Comparison of ENCODE assay signal across 15 cellular contexts in genomic region chr13:27038323-27038722, GRCh38.
A peak's percentile ranks its signal among the peaks of the same experiment; 100 is the strongest.
DNase-seq lines count a peak whose midpoint lies in the region; ATAC-seq and TF ChIP-seq lines count a peak whose summit lies in the region.
"Had no signal": no experiment of that assay in that cellular context is flagged by ENCODE, and none has a peak within 500 bp of the region (broad histone marks: within the 10 kb centered on the region; RNA-seq: fewer than 3 reads in every experiment).

No MANE protein-coding gene starts in this region.

- H3K27ac ChIP-seq in mesenchymal stem cell (ENCODE audit: low read length, poor library complexity, severe bottlenecking) (no peak overlapping the region), esophagus squamous epithelium (peak overlapping the region in 2 of 4 donors; percentile 6 to 28), neural progenitor cell (no peak overlapping the region), upper lobe of left lung (no peak overlapping the region)
- H3K27ac ChIP-seq: prostate gland, thoracic aorta, VCaP had no signal

- H2BK120ac ChIP-seq in mesenchymal stem cell (ENCODE audit: low read depth, low read length): no peak overlapping the region

- no peak overlapping the region for H3K14ac ChIP-seq in mesenchymal stem cell (ENCODE audit: low read length in 2 of 2)

- no peaks in the 10 kb centered on the region for H3K79me1 ChIP-seq in mesenchymal stem cell (replicated peaks; ENCODE audit: low read length, poor library complexity, severe bottlenecking)

- DNase-seq in COLO829 (ENCODE audit: low spot score) (peak; percentile 63), NCI-H226 (peak; percentile 55), dermis blood vessel endothelial cell (peak; percentile 76), mesenchymal stem cell (peak; percentile 82), esophagus squamous epithelium (lab: John Stamatoyannopoulos, UW) (no peak), neural progenitor cell (ENCODE audit: low spot score) (no peak), upper lobe of left lung (no peak), NCI-H1694 treated with DMSO at 0.1 percent for 48 hours (lab: John Stamatoyannopoulos, UW) (no peak)
- DNase-seq: activated CD8-positive, alpha-beta memory T cell treated with anti-CD3 and anti-CD28 coated beads, Interleukin-2, amount 50 U/mL, for 48 hours; KG1 had no signal

- TF ChIP-seq EP300 in upper lobe of left lung (IDR thresholded peaks at IDR 0.05): no peak

- H3F3A ChIP-seq in neural progenitor cell (ENCODE audit: low read depth): no peaks in the 10 kb centered on the region

- no peak overlapping the region for H3K4ac ChIP-seq in mesenchymal stem cell (ENCODE audit: low read depth in 1 of 2, low read length in 2 of 2)

- WGBS in mesenchymal stem cell: 90% methylated on average over 2 of the region's 5 CpGs
- whole genome bisulfite sequencing in esophagus squamous epithelium, 2 donors: 51 to 73% methylated on average over 5 of the region's 5 CpGs
- WGBS in upper lobe of left lung, 2 donors: 90 to 93% methylated on average over 5 of the region's 5 CpGs

- H3K18ac ChIP-seq in mesenchymal stem cell (ENCODE audit: low read depth in 1 of 2, low read length in 2 of 2): no peak overlapping the region

- H3K4me1 Mint-ChIP-seq in neural progenitor cell: peaks cover 33% of the 10 kb centered on the region

- H3K4me1 ChIP-seq in mesenchymal stem cell (ENCODE audit: control insufficient read depth, insufficient read depth, low read depth, low read length): peaks cover 31% of the 10 kb centered on the region
- peaks cover 0 to 44% (median 12%) of the 10 kb centered on the region in 3 donors for H3K4me1 ChIP-seq in esophagus squamous epithelium
- H3K4me1 ChIP-seq in neural progenitor cell: peaks cover 7% of the 10 kb centered on the region
- peaks cover 0 to 5% (median 0%) of the 10 kb centered on the region in 4 donors for H3K4me1 ChIP-seq in upper lobe of left lung
- H3K4me1 ChIP-seq: prostate gland had no signal

- no peaks in the 10 kb centered on the region for H3K36me3 ChIP-seq in mesenchymal stem cell (ENCODE audit: control insufficient read depth in 1 of 2, insufficient read depth in 2 of 2, low read depth in 1 of 2, low read length in 2 of 2)
- no peaks in the 10 kb centered on the region for H3K36me3 ChIP-seq in esophagus squamous epithelium
- H3K36me3 ChIP-seq in neural progenitor cell: no peaks in the 10 kb centered on the region
- no peaks in the 10 kb centered on the region for H3K36me3 ChIP-seq in upper lobe of left lung
- H3K36me3 ChIP-seq: prostate gland, thoracic aorta had no signal

- H3K9me3 ChIP-seq in mesenchymal stem cell (ENCODE audit: control insufficient read depth, low read length) (no peaks in the 10 kb centered on the region), esophagus squamous epithelium (no peaks in the 10 kb centered on the region), neural progenitor cell (ENCODE audit: low read depth) (no peaks in the 10 kb centered on the region), upper lobe of left lung (no peaks in the 10 kb centered on the region)
- H3K9me3 ChIP-seq: prostate gland, thoracic aorta had no signal

- H2BK5ac ChIP-seq in mesenchymal stem cell (ENCODE audit: low read depth, low read length, poor library complexity, severe bottlenecking): no peak overlapping the region

- H3K36me3 Mint-ChIP-seq in neural progenitor cell: no peaks in the 10 kb centered on the region
- H3K36me3 Mint-ChIP-seq: memory B cell had no signal

- no peak overlapping the region for H2AFZ ChIP-seq in mesenchymal stem cell (ENCODE audit: low read depth, low read length)
- H2AFZ ChIP-seq in neural progenitor cell (replicated peaks): no peak overlapping the region

- H2BK12ac ChIP-seq in mesenchymal stem cell (ENCODE audit: low read length in 2 of 2): no peak overlapping the region

- intact Hi-C loops in esophagus squamous epithelium (cut with DNase I): no loop called here

- H3K27me3 ChIP-seq in mesenchymal stem cell (ENCODE audit: control insufficient read depth in 1 of 2, insufficient read depth in 1 of 2, low read length in 2 of 2) (no peaks in the 10 kb centered on the region), esophagus squamous epithelium (peaks cover 0 to 22% (median 0%) of the 10 kb centered on the region in 4 donors), neural progenitor cell (peaks cover 29% of the 10 kb centered on the region), upper lobe of left lung (no peaks in the 10 kb centered on the region)

- H3K9me3 Mint-ChIP-seq in neural progenitor cell: no peaks in the 10 kb centered on the region
- H3K9me3 Mint-ChIP-seq: memory B cell had no signal

- H4K91ac ChIP-seq in mesenchymal stem cell (ENCODE audit: low read length): no peak overlapping the region

- no peaks in the 10 kb centered on the region for H3K79me2 ChIP-seq in neural progenitor cell (ENCODE audit: low read depth)

- no peak overlapping the region for H3K4me3 Mint-ChIP-seq in neural progenitor cell
- H3K4me3 Mint-ChIP-seq: memory B cell had no signal

- H2AK5ac ChIP-seq in mesenchymal stem cell (ENCODE audit: low read length, severe bottlenecking): no peak overlapping the region

- H2BK15ac ChIP-seq in mesenchymal stem cell (ENCODE audit: low read depth, poor library complexity, severe bottlenecking): no peak overlapping the region

- H3K27me3 Mint-ChIP-seq in neural progenitor cell (ENCODE audit: insufficient read depth, low read depth): peaks cover 7% of the 10 kb centered on the region

- H4K8ac ChIP-seq in mesenchymal stem cell (ENCODE audit: low read length): no peak overlapping the region

- H3K4me3 ChIP-seq in mesenchymal stem cell (ENCODE audit: insufficient read depth in 1 of 2, low read depth in 1 of 2, low read length in 2 of 2): no peak overlapping the region
- no peak overlapping the region for H3K4me3 ChIP-seq in esophagus squamous epithelium
- H3K4me3 ChIP-seq in neural progenitor cell: no peak overlapping the region
- H3K4me3 ChIP-seq in upper lobe of left lung: no peak overlapping the region
- H3K4me3 ChIP-seq: prostate gland, thoracic aorta had no signal

- H3K23ac ChIP-seq in mesenchymal stem cell (ENCODE audit: low read length in 2 of 2): no peak overlapping the region

- H3K4me2 ChIP-seq in mesenchymal stem cell (ENCODE audit: low read length, poor library complexity, severe bottlenecking) (no peak overlapping the region), neural progenitor cell (no peak overlapping the region)

- no peak overlapping the region for H3K27ac Mint-ChIP-seq in neural progenitor cell
- H3K27ac Mint-ChIP-seq: memory B cell had no signal

- no peak for TF ChIP-seq POLR2A in esophagus squamous epithelium (IDR thresholded peaks at IDR 0.05)
- no peak for TF ChIP-seq POLR2A in upper lobe of left lung (IDR thresholded peaks at IDR 0.05)

- TF ChIP-seq CTCF in esophagus squamous epithelium (IDR thresholded peaks at IDR 0.05) (no peak), neural progenitor cell (IDR thresholded peaks at IDR 0.05) (no peak), upper lobe of left lung (IDR thresholded peaks at IDR 0.05) (no peak)

- H3K9ac ChIP-seq in mesenchymal stem cell (ENCODE audit: low read length): no peak overlapping the region
- no peak overlapping the region for H3K9ac ChIP-seq in neural progenitor cell

- ATAC-seq in upper lobe of left lung (ENCODE audit: low FRiP score in 2 of 2): no peak
- ATAC-seq: Right ventricle myocardium inferior had no signal

- no peaks in the 10 kb centered on the region for H4K20me1 ChIP-seq in neural progenitor cell (ENCODE audit: low read depth)

Comparison
In these comparisons a context has a peak if more than half of its experiments do, and no peak if none do; other contexts are left out.
1. DNase-seq: peak in COLO829 (single experiment), NCI-H226 (single experiment), dermis blood vessel endothelial cell (single experiment) and mesenchymal stem cell (single experiment); none in esophagus squamous epithelium (single experiment), neural progenitor cell (single experiment), upper lobe of left lung (0 of 2) and NCI-H1694 treated with DMSO at 0.1 percent for 48 hours (single experiment).